In genomic region chr5:150589791-150590601, GRCh38 we compare ENCODE assay signal across 8 cellular contexts. TPM values are rescaled to one million over a fixed set of nuclear protein-coding genes. Genes with fewer than 3 reads are reported as not detected.
DNase-seq lines count a peak whose midpoint lies in the region; ATAC-seq and TF ChIP-seq lines count a peak whose summit lies in the region.

No MANE protein-coding gene starts in this region.

- DNase-seq in MG63 (peak; percentile 93), fibroblast of villous mesenchyme (ENCODE audit: low read depth) (peak; percentile 74), psoas muscle (peak; percentile 80 to 90), HAP-1 (ENCODE audit: low spot score in 2 of 2) (no peak), T-helper 2 cell (no peak)

- in situ Hi-C loops in HAP-1 (cut with MboI; ENCODE audit: low sequenced_read_pairs) = no loop called here

- ATAC-seq in psoas muscle (peak; percentile 74 to 93 (median 88)), HG03135 (IDR thresholded peaks at IDR 0.05; ENCODE audit: unreplicated experiment) (no peak), HG03378 (IDR thresholded peaks at IDR 0.05; ENCODE audit: unreplicated experiment) (no peak)

- 15 to 19% (median 16%) methylated on average over 12 of the region's 12 CpGs for WGBS in psoas muscle, 3 donors

- no peak overlapping the region for H3K4me3 ChIP-seq in GM12875 (ENCODE audit: low read depth, low read length)
- no peak overlapping the region for H3K4me3 ChIP-seq in MG63
- no peak overlapping the region for H3K4me3 ChIP-seq in fibroblast of villous mesenchyme (ENCODE audit: low read depth, low read length)
- H3K4me3 ChIP-seq in psoas muscle = no peak overlapping the region
- H3K4me3 ChIP-seq in HAP-1 = no peak overlapping the region

- intact Hi-C loops in psoas muscle (cut with DNase I) = loop anchor here (1.0 to 5.0 kb wide), 3 partner anchors 57 to 66 kb away; no protein-coding TSS in a partner anchor

- H3K9me3 ChIP-seq in MG63 = no peaks in the 10 kb centered on the region
- no peaks in the 10 kb centered on the region for H3K9me3 ChIP-seq in psoas muscle
- H3K9me3 ChIP-seq in HAP-1 = no peaks in the 10 kb centered on the region

- peak overlapping the region; percentile 56 for H3K27ac ChIP-seq in psoas muscle

- H3K27me3 ChIP-seq in MG63 (no peaks in the 10 kb centered on the region), psoas muscle (ENCODE audit: insufficient read depth in 3 of 3, low read length in 2 of 3) (no peaks in the 10 kb centered on the region), HAP-1 (ENCODE audit: low read depth) (no peaks in the 10 kb centered on the region; the same call in 1 of the 2 replicates)

- H3K36me3 ChIP-seq in MG63 (no peaks in the 10 kb centered on the region), psoas muscle (ENCODE audit: insufficient read depth in 1 of 2, low read depth in 1 of 2) (no peaks in the 10 kb centered on the region), HAP-1 (replicated peaks) (no peaks in the 10 kb centered on the region)

- peaks cover 48% of the 10 kb centered on the region for H3K4me1 ChIP-seq in psoas muscle
- H3K4me1 ChIP-seq in HAP-1 = no peaks in the 10 kb centered on the region

- TF ChIP-seq CTCF in GM12875 (IDR thresholded peaks at IDR 0.05; ENCODE audit: borderline replicate concordance, insufficient read depth, low read depth, low read length) (peak; percentile 30), fibroblast of villous mesenchyme (IDR thresholded peaks at IDR 0.05; ENCODE audit: insufficient read depth, low read depth, low read length) (peak; percentile 89), psoas muscle (IDR thresholded peaks at IDR 0.05) (peak; percentile 77)

RNA-seq across cellular contexts. Expression of gene SYNPO, which starts 50.5 kb away (rescaled TPM):
- total RNA-seq in MG63 (2014; rRNA removed; shearing (Covaris generic); ENCODE audit: low replicate concordance) = 1.2 and 4.6 TPM in 2 replicates
- total RNA-seq in fibroblast of villous mesenchyme = 7.3 and 10.6 TPM in 2 replicates
- total RNA-seq in psoas muscle = 100 to 1,000 TPM; 447 to 745 (median 673) TPM
- polyA plus RNA-seq in psoas muscle = 100 to 1,000 TPM; 136 to 855 (median 503) TPM

Comparison
In these comparisons a context has a peak if more than half of its experiments do, and no peak if none do; other contexts are left out.
1. CTCF ChIP-seq: peak in every context shown above with its lines; median percentile 89 in fibroblast of villous mesenchyme; 77 in psoas muscle; 30 in GM12875.
2. DNase-seq: peak in MG63 (single experiment), fibroblast of villous mesenchyme (single experiment) and psoas muscle (2 of 2); none in HAP-1 (0 of 2) and T-helper 2 cell (0 of 5).
3. ATAC-seq: peak in psoas muscle (4 of 4); none in HG03135 (single experiment) and HG03378 (single experiment).
4. RNA of gene SYNPO, which starts 50.5 kb away (total RNA-seq): 447 to 745 TPM in psoas muscle; 7.3 to 10.6 TPM in fibroblast of villous mesenchyme and 1.2 to 4.6 TPM in MG63; every median in the first group is over 10 times any median in the second.